Comparison of ENCODE assay signal across 1 cellular context in genomic region chr10:42932735-42933453, GRCh38.
TF ChIP-seq lines count a peak whose summit lies in the region.

No MANE protein-coding gene starts in this region.

TF ChIP-seq in HepG2, 621 proteins besides CTCF, POLR2A, EP300 and RAD21 (continued from another document):
- no peak for TF ChIP-seq THAP7 (CRISPR knock-in tag; IDR thresholded peaks at IDR 0.05)
- no peak for TF ChIP-seq ZNF841 (CRISPR knock-in tag; IDR thresholded peaks at IDR 0.05; ENCODE audit: borderline replicate concordance)
- TF ChIP-seq ZNF788 (CRISPR knock-in tag; IDR thresholded peaks at IDR 0.05; ENCODE audit: borderline replicate concordance) = no peak
- TF ChIP-seq ZNF281 (CRISPR knock-in tag; IDR thresholded peaks at IDR 0.05; ENCODE audit: borderline replicate concordance) = no peak
- no peak for TF ChIP-seq CHCHD3 (CRISPR knock-in tag; IDR thresholded peaks at IDR 0.05)
- no peak for TF ChIP-seq ARID4A (CRISPR knock-in tag; IDR thresholded peaks at IDR 0.05; ENCODE audit: borderline replicate concordance)
- no peak for TF ChIP-seq ZNF496 (CRISPR knock-in tag; IDR thresholded peaks at IDR 0.05; ENCODE audit: insufficient replicate concordance)
- no peak for TF ChIP-seq SCMH1 (CRISPR knock-in tag; IDR thresholded peaks at IDR 0.05; ENCODE audit: borderline replicate concordance)
